ENCODE assay signal across 8 cellular contexts in genomic region chr20:38764563-38765355, GRCh38. TPM values are rescaled to one million over a fixed set of nuclear protein-coding genes. Genes with fewer than 3 reads are reported as not detected.
DNase-seq lines count a peak whose midpoint lies in the region; ATAC-seq and TF ChIP-seq lines count a peak whose summit lies in the region.

No MANE protein-coding gene starts in this region.

- in situ Hi-C loops in GM13976 (cut with MboI; ENCODE audit: low sequenced_read_pairs, unreplicated experiment), result no loop called here

- TF ChIP-seq CTCF in HFFc6 (IDR thresholded peaks at IDR 0.05) (no peak), GM13976 (IDR thresholded peaks at IDR 0.05; ENCODE audit: borderline replicate concordance, control extremely low read depth, extremely low read depth, insufficient read depth, missing control alignments) (no peak)

- peak overlapping the region; percentile 38; the same call in 1 of the 2 replicates for H3K4me3 Mint-ChIP-seq in HFFc6

- H3K27me3 Mint-ChIP-seq in HFFc6 (ENCODE audit: insufficient read depth), result no peaks in the 10 kb centered on the region; the same call in 1 of the 2 replicates

- no peaks in the 10 kb centered on the region for H3K9me3 Mint-ChIP-seq in HFFc6

- H3K4me1 Mint-ChIP-seq in HFFc6 (ENCODE audit: low read depth), result peaks cover 33% of the 10 kb centered on the region

- H3K36me3 Mint-ChIP-seq in HFFc6 (ENCODE audit: low read depth), result peaks cover 32% of the 10 kb centered on the region

- ATAC-seq in esophagus mucosa (peak; percentile 98), GM18520 (IDR thresholded peaks at IDR 0.05; ENCODE audit: unreplicated experiment) (no peak), GM21723 (IDR thresholded peaks at IDR 0.05; ENCODE audit: unreplicated experiment) (no peak)

- peak overlapping the region; percentile 76 for H3K27ac Mint-ChIP-seq in HFFc6

- DNase-seq in HFFc6 (peak; percentile 84), germinal center (ENCODE audit: low spot score) (no peak), GM13976 (ENCODE audit: low spot score) (no peak)
- DNase-seq in activated CD4-positive, alpha-beta T cell treated with anti-CD3 and anti-CD28 coated beads for 48 hours, result peak; percentile 78
- DNase-seq in stimulated activated CD4-positive, alpha-beta T cell treated with anti-CD3 and anti-CD28 coated beads, Interleukin-1b, Interleukin-23, amount 100 ng/mL, for 48 hours, result peak; percentile 75

RNA-seq across cellular contexts. Expression of gene ACTR5, which starts 16.5 kb away (rescaled TPM):
- 1 to 10 TPM; 3.2 to 4.3 (median 3.8) TPM for total RNA-seq in HFFc6 (2021; fragmentation: NEBNext Ultra II Directional; extraction: Animal tissue kit (Norgen Biotek cat#: 25700))
- 6.0 TPM for total RNA-seq in esophagus mucosa

RNA-seq across cellular contexts. Expression of gene SLC32A1, which starts 40.5 kb away (rescaled TPM):
- not detected for total RNA-seq in HFFc6 (2021; fragmentation: NEBNext Ultra II Directional; extraction: Animal tissue kit (Norgen Biotek cat#: 25700))
- total RNA-seq in esophagus mucosa, result not detected

RNA-seq across cellular contexts. Expression of gene PPP1R16B, which starts 40.7 kb away (rescaled TPM):
- total RNA-seq in HFFc6 (2021; fragmentation: NEBNext Ultra II Directional; extraction: Animal tissue kit (Norgen Biotek cat#: 25700)), result not detected
- total RNA-seq in esophagus mucosa, result 2.3 TPM

Comparison
In these comparisons a context has a peak if more than half of its experiments do, and no peak if none do; other contexts are left out.
1. DNase-seq: peak in HFFc6 (single experiment), activated CD4-positive, alpha-beta T cell treated with anti-CD3 and anti-CD28 coated beads for 48 hours (single experiment) and stimulated activated CD4-positive, alpha-beta T cell treated with anti-CD3 and anti-CD28 coated beads, Interleukin-1b, Interleukin-23, amount 100 ng/mL, for 48 hours (single experiment); none in germinal center (single experiment) and GM13976 (single experiment).